ENCODE assay signal across 15 cellular contexts in the genomic region with DNA sequence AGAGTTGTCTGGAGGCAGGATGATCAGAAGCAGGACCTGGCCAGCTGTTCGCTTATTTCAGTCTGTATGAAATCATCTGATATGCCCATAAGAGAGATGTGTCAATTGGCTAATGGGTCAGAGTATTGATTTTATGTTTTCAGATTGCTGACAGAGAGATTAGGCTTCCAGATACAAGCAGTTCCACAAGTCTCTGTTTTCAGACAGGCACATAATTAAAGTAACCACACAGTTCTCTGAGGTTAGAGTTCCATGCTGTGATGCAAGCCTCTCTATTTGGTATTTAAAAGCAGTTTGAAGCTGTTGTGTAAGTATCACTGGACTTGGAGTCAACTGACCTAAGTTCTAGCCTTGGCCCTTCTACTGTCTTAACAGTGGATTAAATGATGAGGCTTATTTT. TPM values are rescaled to one million over a fixed set of nuclear protein-coding genes. Genes with fewer than 3 reads are reported as not detected.
DNase-seq lines count a peak whose midpoint lies in the region; ATAC-seq and TF ChIP-seq lines count a peak whose summit lies in the region.
"Had no signal": no experiment of that assay in that cellular context is flagged by ENCODE, and none has a peak within 500 bp of the region (broad histone marks: within the 10 kb centered on the region; RNA-seq: fewer than 3 reads in every experiment).

No MANE protein-coding gene starts in this region.

- no peak overlapping the region for H3K27ac ChIP-seq in suprapubic skin
- H3K27ac ChIP-seq: BLaER1 had no signal

- H3K4me3 ChIP-seq in suprapubic skin, result no peak overlapping the region
- H3K4me3 ChIP-seq: BLaER1, K562 had no signal

- H3K36me3 Mint-ChIP-seq in stimulated activated effector memory CD8-positive, alpha-beta T cell treated with anti-CD3 and anti-CD28 coated beads, Interleukin-12 subunit alpha, Interleukin-12 subunit beta, amount 100 ng/mL, for 72 hours, result peaks cover 85% of the 10 kb centered on the region

- peak; percentile 93 for ATAC-seq in left lobe of liver
- ATAC-seq in stimulated activated effector memory CD8-positive, alpha-beta T cell treated with anti-CD3 and anti-CD28 coated beads, Interleukin-12 subunit alpha, Interleukin-12 subunit beta, amount 100 ng/mL, for 72 hours, result no peak
- ATAC-seq: activated CD8-positive, alpha-beta memory T cell treated with anti-CD3 and anti-CD28 coated beads, Interleukin-2, amount 10 ng/mL, durations not matched to agents 7 days and 5 days; activated naive CD4-positive, alpha-beta T cell treated with anti-CD3 and anti-CD28 coated beads, Interleukin-2, amount 50 U/mL, for 72 hours; K562; left ventricle myocardium superior; Panc1 had no signal

- H3K4me3 Mint-ChIP-seq in stimulated activated effector memory CD8-positive, alpha-beta T cell treated with anti-CD3 and anti-CD28 coated beads, Interleukin-12 subunit alpha, Interleukin-12 subunit beta, amount 100 ng/mL, for 72 hours, result no peak overlapping the region
- H3K4me3 Mint-ChIP-seq: activated CD8-positive, alpha-beta memory T cell treated with anti-CD3 and anti-CD28 coated beads, Interleukin-2, amount 10 ng/mL, durations not matched to agents 7 days and 5 days had no signal

- H3K9me3 ChIP-seq in suprapubic skin, result no peaks in the 10 kb centered on the region
- H3K9me3 ChIP-seq: BLaER1 had no signal

- in situ Hi-C loops in KBM-7 (cut with MboI; ENCODE audit: low pct_unique_long_range_greater_than_20kb, low sequenced_read_pairs), result no loop called here

- no peak for TF ChIP-seq CTCF in suprapubic skin (IDR thresholded peaks at IDR 0.05)

- no peaks in the 10 kb centered on the region for H3K27me3 ChIP-seq in suprapubic skin
- H3K27me3 ChIP-seq: BLaER1 had no signal

- WGBS in suprapubic skin, result 89% methylated on average over 1 of the region's 1 CpG

- no peaks in the 10 kb centered on the region for H3K4me1 ChIP-seq in suprapubic skin
- H3K4me1 ChIP-seq: BLaER1 had no signal

- peak; percentile 10 for DNase-seq in AG08396 (ENCODE audit: low spot score)
- peak; percentile 20 for DNase-seq in HuH-7 (ENCODE audit: low spot score)
- DNase-seq in SKM-1 (lab: John Stamatoyannopoulos, UW; ENCODE audit: unreplicated experiment), result peak; percentile 60
- no peak for DNase-seq in left lobe of liver (ENCODE audit: low spot score)
- no peak for DNase-seq in stimulated activated effector memory CD8-positive, alpha-beta T cell treated with anti-CD3 and anti-CD28 coated beads, Interleukin-12 subunit alpha, Interleukin-12 subunit beta, amount 100 ng/mL, for 72 hours (ENCODE audit: low spot score in 2 of 2)
- DNase-seq in KBM-7, result no peak
- no peak for DNase-seq in Kasumi-1 (lab: John Stamatoyannopoulos, UW)
- no peak for DNase-seq in suprapubic skin (ENCODE audit: low spot score in 2 of 2)
- DNase-seq: activated CD8-positive, alpha-beta memory T cell treated with anti-CD3 and anti-CD28 coated beads, Interleukin-2, amount 10 ng/mL, durations not matched to agents 7 days and 5 days; left ventricle myocardium superior; stimulated activated CD8-positive, alpha-beta memory T cell treated with anti-CD3 and anti-CD28 coated beads, Interleukin-4, amount 100 ng/mL, for 48 hours had no signal

- no peaks in the 10 kb centered on the region for H3K9me3 Mint-ChIP-seq in stimulated activated effector memory CD8-positive, alpha-beta T cell treated with anti-CD3 and anti-CD28 coated beads, Interleukin-12 subunit alpha, Interleukin-12 subunit beta, amount 100 ng/mL, for 72 hours
- H3K9me3 Mint-ChIP-seq: activated naive CD4-positive, alpha-beta T cell treated with anti-CD3 and anti-CD28 coated beads, Interleukin-2, amount 50 U/mL, for 72 hours had no signal

- no peak overlapping the region for H3K27ac Mint-ChIP-seq in stimulated activated effector memory CD8-positive, alpha-beta T cell treated with anti-CD3 and anti-CD28 coated beads, Interleukin-12 subunit alpha, Interleukin-12 subunit beta, amount 100 ng/mL, for 72 hours
- H3K27ac Mint-ChIP-seq: activated CD8-positive, alpha-beta memory T cell treated with anti-CD3 and anti-CD28 coated beads, Interleukin-2, amount 10 ng/mL, durations not matched to agents 7 days and 5 days; activated naive CD4-positive, alpha-beta T cell treated with anti-CD3 and anti-CD28 coated beads, Interleukin-2, amount 50 U/mL, for 72 hours had no signal

- H3K36me3 ChIP-seq in suprapubic skin, result peaks cover 17% of the 10 kb centered on the region

- no peaks in the 10 kb centered on the region for H3K4me1 Mint-ChIP-seq in stimulated activated effector memory CD8-positive, alpha-beta T cell treated with anti-CD3 and anti-CD28 coated beads, Interleukin-12 subunit alpha, Interleukin-12 subunit beta, amount 100 ng/mL, for 72 hours
- H3K4me1 Mint-ChIP-seq: activated CD8-positive, alpha-beta memory T cell treated with anti-CD3 and anti-CD28 coated beads, Interleukin-2, amount 10 ng/mL, durations not matched to agents 7 days and 5 days had no signal

- no peak for TF ChIP-seq EP300 in suprapubic skin (IDR thresholded peaks at IDR 0.05)

- TF ChIP-seq POLR2A in suprapubic skin (IDR thresholded peaks at IDR 0.05), result no peak

RNA-seq across cellular contexts. Expression of a gene that starts 50.1 kb away (rescaled TPM):
- total RNA-seq in left lobe of liver, result 14.4 TPM
- 10 to 100 TPM; 28.0 to 32.4 (median 29.7) TPM for total RNA-seq in suprapubic skin

Comparison
In these comparisons a context has a peak if more than half of its experiments do, and no peak if none do; other contexts are left out.
1. DNase-seq: peak in AG08396 (single experiment), HuH-7 (single experiment) and SKM-1 (single experiment); none in left lobe of liver (single experiment), stimulated activated effector memory CD8-positive, alpha-beta T cell treated with anti-CD3 and anti-CD28 coated beads, Interleukin-12 subunit alpha, Interleukin-12 subunit beta, amount 100 ng/mL, for 72 hours (0 of 2), KBM-7 (single experiment), Kasumi-1 (0 of 2) and suprapubic skin (0 of 2).